16 cellular contexts compared by ENCODE assay signal in the genomic region with DNA sequence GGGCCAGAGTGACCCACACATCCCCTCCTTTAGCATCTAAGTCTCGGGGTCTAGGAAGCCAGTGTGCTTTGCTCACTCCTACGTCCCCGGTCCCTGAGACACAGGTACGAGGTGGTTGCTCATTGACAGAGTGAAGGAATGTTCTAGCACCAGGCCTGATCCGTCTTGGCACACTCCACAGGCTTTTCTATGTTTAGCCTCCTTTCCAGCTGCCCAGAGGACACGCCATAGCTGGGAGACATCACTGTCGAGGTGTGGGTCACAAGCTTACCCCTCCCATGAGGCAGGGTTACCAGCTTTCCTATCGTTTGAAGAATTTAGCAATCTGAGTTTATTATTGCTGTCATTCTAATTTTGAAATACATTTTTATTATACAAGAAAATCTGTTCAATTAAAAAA.
"Had no signal": no experiment of that assay in that cellular context is flagged by ENCODE, and none has a peak within 500 bp of the region (broad histone marks: within the 10 kb centered on the region; RNA-seq: fewer than 3 reads in every experiment).

No MANE protein-coding gene starts in this region.

- H3K27ac ChIP-seq: esophagus squamous epithelium, foreskin keratinocyte, neural progenitor cell, transverse colon, VCaP had no signal

- ATAC-seq: activated CD4-positive, alpha-beta T cell treated with anti-CD3 and anti-CD28 coated beads for 36 hours; activated CD8-positive, alpha-beta T cell treated with anti-CD3 and anti-CD28 coated beads, Interleukin-2, amount 10 ng/mL, durations not matched to agents 7 days and 5 days had no signal

- DNase-seq: activated CD4-positive, alpha-beta T cell treated with anti-CD3 and anti-CD28 coated beads for 36 hours; activated CD8-positive, alpha-beta T cell treated with anti-CD3 and anti-CD28 coated beads, Interleukin-2, amount 10 ng/mL, durations not matched to agents 7 days and 5 days; activated naive CD4-positive, alpha-beta T cell treated with anti-CD3 and anti-CD28 coated beads, Interleukin-2, amount 50 U/mL, for 16 hours; amniotic stem cell; cerebellar nuclear complex; esophagus squamous epithelium; head of caudate nucleus; stimulated activated naive CD4-positive, alpha-beta T cell; substantia nigra; T-helper 1 cell; transverse colon had no signal

- H3K27me3 Mint-ChIP-seq: activated CD4-positive, alpha-beta T cell treated with anti-CD3 and anti-CD28 coated beads for 36 hours had no signal

- H3K9me3 Mint-ChIP-seq: memory B cell had no signal

- H3K4me3 Mint-ChIP-seq: activated CD4-positive, alpha-beta T cell treated with anti-CD3 and anti-CD28 coated beads for 36 hours; activated CD8-positive, alpha-beta T cell treated with anti-CD3 and anti-CD28 coated beads, Interleukin-2, amount 10 ng/mL, durations not matched to agents 7 days and 5 days; brain; memory B cell; neural progenitor cell had no signal

- H3K27ac Mint-ChIP-seq: memory B cell had no signal

- H3K36me3 Mint-ChIP-seq: brain, memory B cell, neural progenitor cell had no signal
